Comparison of ENCODE assay signal across 9 cellular contexts in the genomic region with DNA sequence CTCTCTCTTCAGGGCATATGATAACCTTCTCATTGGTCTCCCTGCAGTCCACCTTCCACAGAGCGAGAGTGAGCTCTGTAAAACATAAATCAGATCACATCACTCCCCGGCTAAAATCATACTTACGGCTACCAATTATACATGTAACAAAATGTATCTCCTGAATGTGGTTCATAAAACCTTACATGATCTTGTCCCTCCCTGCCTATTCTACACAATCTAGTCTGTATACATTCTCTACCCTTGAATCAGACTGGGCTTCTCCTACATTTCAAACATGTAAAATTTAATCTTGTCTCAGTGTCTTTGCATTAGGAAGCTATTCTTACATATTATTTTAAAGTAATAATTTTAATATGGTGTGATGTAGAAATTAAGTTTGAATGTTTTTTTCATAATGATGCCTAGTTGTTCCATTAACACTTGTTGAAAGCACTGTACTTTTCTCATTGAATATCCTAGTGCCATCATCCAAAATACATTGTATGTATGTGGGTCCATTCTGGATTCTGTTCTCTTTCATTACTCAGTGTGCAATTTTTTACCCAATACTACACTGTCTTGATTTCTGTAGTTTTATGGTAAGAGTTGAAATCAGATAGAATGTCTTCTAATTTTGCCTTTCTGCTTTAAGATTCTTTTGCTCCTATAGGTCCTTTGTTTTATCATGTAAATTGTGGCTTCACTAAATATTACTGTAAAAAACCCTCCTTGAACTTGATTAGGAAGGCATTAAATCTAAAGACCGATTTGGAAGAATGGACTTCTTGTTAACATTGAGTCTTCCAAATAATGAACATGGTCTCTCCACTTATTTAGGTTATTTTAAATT.
"Had no signal": no experiment of that assay in that cellular context is flagged by ENCODE, and none has a peak within 500 bp of the region (broad histone marks: within the 10 kb centered on the region; RNA-seq: fewer than 3 reads in every experiment).

No MANE protein-coding gene starts in this region.

- H3K9ac ChIP-seq: GM23248 had no signal

- H3K4me3 Mint-ChIP-seq: H9, HFFc6 had no signal

- H3K36me3 ChIP-seq: HAP-1 had no signal

- H3K4me1 ChIP-seq: HAP-1 had no signal

- H3K27ac Mint-ChIP-seq: HFFc6 had no signal

- H3K27ac ChIP-seq: GM23248 had no signal

- H3K9me3 ChIP-seq: HAP-1 had no signal

- DNase-seq: GM23248, GOT3, H7, H9, HCEC 1CT, HFFc6 had no signal

- H2AFZ ChIP-seq: GM23248 had no signal

- ATAC-seq: HCT116 had no signal

- FAIRE-seq: H54 had no signal

- H3K4me3 ChIP-seq: GM23248, HAP-1 had no signal
